ENCODE assay signal across 1 cellular context in the genomic region with DNA sequence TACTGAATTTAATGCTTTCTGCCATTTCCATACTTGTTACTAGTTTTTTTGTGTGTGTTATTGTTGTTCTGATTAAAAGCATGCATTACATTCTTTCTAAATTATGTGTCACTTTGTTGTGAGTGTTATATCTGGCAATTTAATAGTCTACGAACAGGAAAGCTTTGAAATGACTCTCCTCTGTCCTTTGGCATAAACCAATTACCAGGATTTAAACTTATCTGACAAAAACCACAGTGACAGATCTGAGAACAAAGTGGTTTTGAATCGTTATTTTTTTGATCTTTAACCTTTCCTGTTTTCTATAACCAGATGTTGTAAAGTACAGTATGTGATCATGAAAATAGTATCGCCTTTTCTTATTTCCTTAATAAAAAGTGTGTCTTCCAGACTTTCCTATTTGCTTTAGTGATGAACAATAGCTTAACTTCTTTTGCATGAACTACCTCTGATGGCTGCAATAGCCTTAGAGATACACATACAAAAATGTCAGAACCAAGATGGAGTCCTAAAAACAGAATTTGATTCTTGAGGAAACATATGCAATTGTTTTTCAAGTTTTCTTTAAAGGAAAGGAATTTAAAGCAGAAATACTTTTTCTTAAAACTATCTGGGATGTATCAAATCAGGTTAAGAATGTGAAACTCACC.
TF ChIP-seq lines count a peak whose summit lies in the region.

No MANE protein-coding gene starts in this region.

TF ChIP-seq in GM23338, 12 proteins besides CTCF, POLR2A, EP300 and RAD21 (continued from another document):
- TF ChIP-seq, protein P1, sequence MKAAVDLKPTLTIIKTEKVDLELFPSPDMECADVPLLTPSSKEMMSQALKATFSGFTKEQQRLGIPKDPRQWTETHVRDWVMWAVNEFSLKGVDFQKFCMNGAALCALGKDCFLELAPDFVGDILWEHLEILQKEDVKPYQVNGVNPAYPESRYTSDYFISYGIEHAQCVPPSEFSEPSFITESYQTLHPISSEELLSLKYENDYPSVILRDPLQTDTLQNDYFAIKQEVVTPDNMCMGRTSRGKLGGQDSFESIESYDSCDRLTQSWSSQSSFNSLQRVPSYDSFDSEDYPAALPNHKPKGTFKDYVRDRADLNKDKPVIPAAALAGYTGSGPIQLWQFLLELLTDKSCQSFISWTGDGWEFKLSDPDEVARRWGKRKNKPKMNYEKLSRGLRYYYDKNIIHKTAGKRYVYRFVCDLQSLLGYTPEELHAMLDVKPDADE (IDR thresholded peaks at IDR 0.05): no peak
- TF ChIP-seq ZNF114 (CRISPR knock-in tag; IDR thresholded peaks at IDR 0.05) (no peak), CREB1 (CRISPR knock-in tag; IDR thresholded peaks at IDR 0.05; ENCODE audit: low read depth) (no peak), POLR2AphosphoS5 (IDR thresholded peaks at IDR 0.05; ENCODE audit: low read depth) (no peak), NANOG (IDR thresholded peaks at IDR 0.05; ENCODE audit: borderline replicate concordance) (no peak), ZNF462 (CRISPR knock-in tag; IDR thresholded peaks at IDR 0.05) (no peak), JUNB (IDR thresholded peaks at IDR 0.05; ENCODE audit: unreplicated experiment) (no peak), ZNF331 (CRISPR knock-in tag; IDR thresholded peaks at IDR 0.05; ENCODE audit: low read depth) (no peak), STAT1 (IDR thresholded peaks at IDR 0.05; ENCODE audit: unreplicated experiment) (no peak), EZH2 (IDR thresholded peaks at IDR 0.05; ENCODE audit: low read depth, unreplicated experiment) (no peak)
- TF ChIP-seq, protein P2, sequence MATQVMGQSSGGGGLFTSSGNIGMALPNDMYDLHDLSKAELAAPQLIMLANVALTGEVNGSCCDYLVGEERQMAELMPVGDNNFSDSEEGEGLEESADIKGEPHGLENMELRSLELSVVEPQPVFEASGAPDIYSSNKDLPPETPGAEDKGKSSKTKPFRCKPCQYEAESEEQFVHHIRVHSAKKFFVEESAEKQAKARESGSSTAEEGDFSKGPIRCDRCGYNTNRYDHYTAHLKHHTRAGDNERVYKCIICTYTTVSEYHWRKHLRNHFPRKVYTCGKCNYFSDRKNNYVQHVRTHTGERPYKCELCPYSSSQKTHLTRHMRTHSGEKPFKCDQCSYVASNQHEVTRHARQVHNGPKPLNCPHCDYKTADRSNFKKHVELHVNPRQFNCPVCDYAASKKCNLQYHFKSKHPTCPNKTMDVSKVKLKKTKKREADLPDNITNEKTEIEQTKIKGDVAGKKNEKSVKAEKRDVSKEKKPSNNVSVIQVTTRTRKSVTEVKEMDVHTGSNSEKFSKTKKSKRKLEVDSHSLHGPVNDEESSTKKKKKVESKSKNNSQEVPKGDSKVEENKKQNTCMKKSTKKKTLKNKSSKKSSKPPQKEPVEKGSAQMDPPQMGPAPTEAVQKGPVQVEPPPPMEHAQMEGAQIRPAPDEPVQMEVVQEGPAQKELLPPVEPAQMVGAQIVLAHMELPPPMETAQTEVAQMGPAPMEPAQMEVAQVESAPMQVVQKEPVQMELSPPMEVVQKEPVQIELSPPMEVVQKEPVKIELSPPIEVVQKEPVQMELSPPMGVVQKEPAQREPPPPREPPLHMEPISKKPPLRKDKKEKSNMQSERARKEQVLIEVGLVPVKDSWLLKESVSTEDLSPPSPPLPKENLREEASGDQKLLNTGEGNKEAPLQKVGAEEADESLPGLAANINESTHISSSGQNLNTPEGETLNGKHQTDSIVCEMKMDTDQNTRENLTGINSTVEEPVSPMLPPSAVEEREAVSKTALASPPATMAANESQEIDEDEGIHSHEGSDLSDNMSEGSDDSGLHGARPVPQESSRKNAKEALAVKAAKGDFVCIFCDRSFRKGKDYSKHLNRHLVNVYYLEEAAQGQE (IDR thresholded peaks at IDR 0.05; ENCODE audit: unreplicated experiment): no peak
